In genomic region chr5:134957920-134958608, GRCh38 we compare ENCODE assay signal across 30 cellular contexts. TPM values are rescaled to one million over a fixed set of nuclear protein-coding genes. Genes with fewer than 3 reads are reported as not detected.
DNase-seq lines count a peak whose midpoint lies in the region; ATAC-seq and TF ChIP-seq lines count a peak whose summit lies in the region.
"Had no signal": no experiment of that assay in that cellular context is flagged by ENCODE, and none has a peak within 500 bp of the region (broad histone marks: within the 10 kb centered on the region; RNA-seq: fewer than 3 reads in every experiment).

No MANE protein-coding gene starts in this region.

- TF ChIP-seq CTCF in OCI-LY1 (IDR thresholded peaks at IDR 0.05; ENCODE audit: low read length) (no peak), GM13977 (IDR thresholded peaks at IDR 0.05; ENCODE audit: extremely low read depth, insufficient read depth, missing control alignments) (no peak)

- H2AFZ ChIP-seq in OCI-LY1 (ENCODE audit: low read length), result no peak overlapping the region

- H3K36me3 Mint-ChIP-seq in activated naive CD8-positive, alpha-beta T cell treated with anti-CD3 and anti-CD28 coated beads, Interleukin-2, amount 10 ng/mL, durations not matched to agents 7 days and 5 days, result peaks cover 23% of the 10 kb centered on the region
- H3K36me3 Mint-ChIP-seq in activated naive CD8-positive, alpha-beta T cell treated with anti-CD3 and anti-CD28 coated beads for 36 hours, result peaks cover 13% of the 10 kb centered on the region
- peaks cover 8 to 24% (median 9%) of the 10 kb centered on the region in 3 donors for H3K36me3 Mint-ChIP-seq in immature natural killer cell
- peaks cover 14% of the 10 kb centered on the region for H3K36me3 Mint-ChIP-seq in stimulated activated effector memory CD8-positive, alpha-beta T cell treated with anti-CD3 and anti-CD28 coated beads, Interleukin-12 subunit alpha, Interleukin-12 subunit beta, amount 100 ng/mL, for 72 hours

- H3K4me1 Mint-ChIP-seq in activated naive CD8-positive, alpha-beta T cell treated with anti-CD3 and anti-CD28 coated beads, Interleukin-2, amount 10 ng/mL, durations not matched to agents 7 days and 5 days, result peaks cover 7% of the 10 kb centered on the region
- peaks cover 2% of the 10 kb centered on the region for H3K4me1 Mint-ChIP-seq in activated naive CD8-positive, alpha-beta T cell treated with anti-CD3 and anti-CD28 coated beads for 36 hours
- H3K4me1 Mint-ChIP-seq in immature natural killer cell, result peaks cover 6 to 15% of the 10 kb centered on the region in 2 donors
- H3K4me1 Mint-ChIP-seq in stimulated activated effector memory CD8-positive, alpha-beta T cell treated with anti-CD3 and anti-CD28 coated beads, Interleukin-12 subunit alpha, Interleukin-12 subunit beta, amount 100 ng/mL, for 72 hours, result no peaks in the 10 kb centered on the region
- H3K4me1 Mint-ChIP-seq: activated T-helper 17 cell treated with anti-CD3 and anti-CD28 coated beads, Interleukin-2, amount 50 U/mL, for 72 hours had no signal

- H3K27ac Mint-ChIP-seq in activated naive CD8-positive, alpha-beta T cell treated with anti-CD3 and anti-CD28 coated beads, Interleukin-2, amount 10 ng/mL, durations not matched to agents 7 days and 5 days, result peak overlapping the region; percentile 65
- no peak overlapping the region for H3K27ac Mint-ChIP-seq in activated naive CD8-positive, alpha-beta T cell treated with anti-CD3 and anti-CD28 coated beads for 36 hours
- H3K27ac Mint-ChIP-seq in immature natural killer cell, result peak overlapping the region in 4 of 6 donors; percentile 10 to 83 (median 64)
- peak overlapping the region; percentile 41 for H3K27ac Mint-ChIP-seq in stimulated activated effector memory CD8-positive, alpha-beta T cell treated with anti-CD3 and anti-CD28 coated beads, Interleukin-12 subunit alpha, Interleukin-12 subunit beta, amount 100 ng/mL, for 72 hours
- H3K27ac Mint-ChIP-seq: activated naive CD8-positive, alpha-beta T cell; activated T-helper 17 cell treated with anti-CD3 and anti-CD28 coated beads, Interleukin-2, amount 50 U/mL, for 72 hours; stimulated activated naive B cell treated with anti-CD40 and anti-IgM and Interleukin-4, amounts not matched to agents 10 μg/mL and 1 μg/mL and 100 μg/mL, for 72 hours had no signal

- H3K4me1 ChIP-seq in OCI-LY1 (ENCODE audit: insufficient read depth, low read length, severe bottlenecking), result peaks cover 17% of the 10 kb centered on the region
- no peaks in the 10 kb centered on the region for H3K4me1 ChIP-seq in aorta (ENCODE audit: control insufficient read depth in 1 of 2, insufficient read depth in 2 of 2, low read length in 2 of 2)
- H3K4me1 ChIP-seq: BLaER1, heart left ventricle, pancreas, testis, uterus had no signal

- ATAC-seq in activated naive CD8-positive, alpha-beta T cell treated with anti-CD3 and anti-CD28 coated beads, Interleukin-2, amount 10 ng/mL, durations not matched to agents 7 days and 5 days (ENCODE audit: low read depth), result peak; percentile 54
- no peak for ATAC-seq in stimulated activated effector memory CD8-positive, alpha-beta T cell treated with anti-CD3 and anti-CD28 coated beads, Interleukin-12 subunit alpha, Interleukin-12 subunit beta, amount 100 ng/mL, for 72 hours
- ATAC-seq in HG03565 (IDR thresholded peaks at IDR 0.05; ENCODE audit: unreplicated experiment) (no peak), aorta (ENCODE audit: low FRiP score) (no peak)
- ATAC-seq: activated T-helper 17 cell treated with anti-CD3 and anti-CD28 coated beads, Interleukin-2, amount 50 U/mL, for 72 hours; heart left ventricle; left cardiac atrium; pancreas; right cardiac atrium; stimulated activated naive B cell treated with anti-CD40 and anti-IgM and Interleukin-4, amounts not matched to agents 10 μg/mL and 1 μg/mL and 100 μg/mL, for 72 hours had no signal

- H3K27me3 Mint-ChIP-seq in activated naive CD8-positive, alpha-beta T cell treated with anti-CD3 and anti-CD28 coated beads, Interleukin-2, amount 10 ng/mL, durations not matched to agents 7 days and 5 days, result no peaks in the 10 kb centered on the region
- H3K27me3 Mint-ChIP-seq in activated naive CD8-positive, alpha-beta T cell treated with anti-CD3 and anti-CD28 coated beads for 36 hours, result no peaks in the 10 kb centered on the region
- peaks cover 0 to 2% (median 0%) of the 10 kb centered on the region in 3 donors for H3K27me3 Mint-ChIP-seq in immature natural killer cell (ENCODE audit: low read depth in 3 of 3)
- H3K27me3 Mint-ChIP-seq: activated naive CD8-positive, alpha-beta T cell; activated T-helper 17 cell treated with anti-CD3 and anti-CD28 coated beads, Interleukin-2, amount 50 U/mL, for 72 hours; naive thymus-derived CD8-positive, alpha-beta T cell; stimulated activated naive B cell treated with anti-CD40 and anti-IgM and Interleukin-4, amounts not matched to agents 10 μg/mL and 1 μg/mL and 100 μg/mL, for 72 hours had no signal

- H3K4me2 ChIP-seq in OCI-LY1 (ENCODE audit: low read length), result no peak overlapping the region
- H3K4me2 ChIP-seq: BLaER1, KMS-11 had no signal

- WGBS in aorta, 2 donors, result 93 to 96% methylated on average over 4 of the region's 4 CpGs

- no peak overlapping the region for H3K4me3 Mint-ChIP-seq in activated naive CD8-positive, alpha-beta T cell treated with anti-CD3 and anti-CD28 coated beads, Interleukin-2, amount 10 ng/mL, durations not matched to agents 7 days and 5 days
- H3K4me3 Mint-ChIP-seq in activated naive CD8-positive, alpha-beta T cell treated with anti-CD3 and anti-CD28 coated beads for 36 hours, result no peak overlapping the region
- H3K4me3 Mint-ChIP-seq in immature natural killer cell, result no peak overlapping the region
- no peak overlapping the region for H3K4me3 Mint-ChIP-seq in stimulated activated effector memory CD8-positive, alpha-beta T cell treated with anti-CD3 and anti-CD28 coated beads, Interleukin-12 subunit alpha, Interleukin-12 subunit beta, amount 100 ng/mL, for 72 hours
- H3K4me3 Mint-ChIP-seq: activated naive CD8-positive, alpha-beta T cell; activated T-helper 17 cell treated with anti-CD3 and anti-CD28 coated beads, Interleukin-2, amount 50 U/mL, for 72 hours; stimulated activated naive B cell treated with anti-CD40 and anti-IgM and Interleukin-4, amounts not matched to agents 10 μg/mL and 1 μg/mL and 100 μg/mL, for 72 hours had no signal

- H3K4me3 ChIP-seq in OCI-LY1 (ENCODE audit: low read depth, low read length, poor library complexity, severe bottlenecking), result no peak overlapping the region
- no peak overlapping the region for H3K4me3 ChIP-seq in aorta (ENCODE audit: low read length in 2 of 2)
- H3K4me3 ChIP-seq: BLaER1, heart left ventricle, pancreas, testis, uterus had no signal

- intact Hi-C loops in aorta (cut with DNase I), result no loop called here

- H3F3A ChIP-seq in OCI-LY1 (ENCODE audit: insufficient read depth, low read length), result no peaks in the 10 kb centered on the region; the same call in 1 of the 2 replicates

- POLR2A ChIA-PET in activated naive CD8-positive, alpha-beta T cell treated with anti-CD3 and anti-CD28 coated beads, Interleukin-2, amount 10 ng/mL, durations not matched to agents 7 days and 5 days (lab: Charles Lee), result no interaction called here

- H3K27me3 ChIP-seq in OCI-LY1 (ENCODE audit: insufficient read depth, low read length) (no peaks in the 10 kb centered on the region), aorta (ENCODE audit: control insufficient read depth in 1 of 2, insufficient read depth in 2 of 2, low read length in 1 of 2) (no peaks in the 10 kb centered on the region)
- H3K27me3 ChIP-seq: BLaER1, heart left ventricle, pancreas, testis, uterus had no signal

- no peaks in the 10 kb centered on the region for H3K9me3 ChIP-seq in OCI-LY1 (ENCODE audit: low read length)
- no peaks in the 10 kb centered on the region for H3K9me3 ChIP-seq in aorta (ENCODE audit: control insufficient read depth, low read length)
- H3K9me3 ChIP-seq: pancreas, testis, uterus had no signal

- H3K27ac ChIP-seq in OCI-LY1 (ENCODE audit: low read depth, low read length, poor library complexity, severe bottlenecking) (peak overlapping the region; percentile 25), aorta (ENCODE audit: low read depth in 1 of 2, low read length in 2 of 2) (no peak overlapping the region)
- H3K27ac ChIP-seq: BLaER1, heart left ventricle, KMS-11, pancreas, testis, uterus had no signal

- in situ Hi-C loops in GM13977 (cut with MboI; ENCODE audit: low pct_unique_long_range_greater_than_20kb, low sequenced_read_pairs, unreplicated experiment), result no loop called here

- H3K9me2 ChIP-seq in OCI-LY1 (ENCODE audit: low read depth, low read length), result no peaks in the 10 kb centered on the region

- no peaks in the 10 kb centered on the region for H3K79me2 ChIP-seq in OCI-LY1 (ENCODE audit: insufficient read depth, low read length)

- H3K9ac ChIP-seq in OCI-LY1 (ENCODE audit: low read length), result no peak overlapping the region
- H3K9ac ChIP-seq: BLaER1, KMS-11 had no signal

- no peak for DNase-seq in activated naive CD8-positive, alpha-beta T cell treated with anti-CD3 and anti-CD28 coated beads, Interleukin-2, amount 10 ng/mL, durations not matched to agents 7 days and 5 days
- no peak for DNase-seq in activated naive CD8-positive, alpha-beta T cell treated with anti-CD3 and anti-CD28 coated beads for 36 hours
- DNase-seq in immature natural killer cell (peak in 1 of 3 donors; percentile 4), GM13977 (ENCODE audit: low spot score) (no peak), aorta (no peak)
- DNase-seq in stimulated activated effector memory CD8-positive, alpha-beta T cell treated with anti-CD3 and anti-CD28 coated beads, Interleukin-12 subunit alpha, Interleukin-12 subunit beta, amount 100 ng/mL, for 72 hours (ENCODE audit: low spot score in 2 of 2), result no peak
- DNase-seq: ACHN; activated CD8-positive, alpha-beta memory T cell treated with anti-CD3 and anti-CD28 coated beads, Interleukin-2, amount 50 U/mL, for 48 hours; foreskin fibroblast; heart left ventricle; left cardiac atrium; naive thymus-derived CD8-positive, alpha-beta T cell; NCI-H1436; NCI-H2171; NCI-H524; OCI-M1; pancreas; right cardiac atrium; Right ventricle myocardium superior; stimulated activated CD4-positive, alpha-beta T cell treated with anti-CD3 and anti-CD28 coated beads, Interleukin-4, amount 100 ng/mL, for 1 hour; stimulated activated naive B cell treated with anti-CD40 and anti-IgM and Interleukin-4, amounts not matched to agents 10 μg/mL and 1 μg/mL and 100 μg/mL, for 72 hours; testis; uterus had no signal

- H4K20me1 ChIP-seq in OCI-LY1 (ENCODE audit: insufficient read depth, low read length), result no peaks in the 10 kb centered on the region
- H4K20me1 ChIP-seq: BLaER1 had no signal

- H3K9me3 Mint-ChIP-seq in activated naive CD8-positive, alpha-beta T cell treated with anti-CD3 and anti-CD28 coated beads, Interleukin-2, amount 10 ng/mL, durations not matched to agents 7 days and 5 days, result peaks cover 4% of the 10 kb centered on the region
- H3K9me3 Mint-ChIP-seq in activated naive CD8-positive, alpha-beta T cell treated with anti-CD3 and anti-CD28 coated beads for 36 hours, result peaks cover 7% of the 10 kb centered on the region
- peaks cover 0 to 11% (median 5%) of the 10 kb centered on the region in 6 donors for H3K9me3 Mint-ChIP-seq in immature natural killer cell
- H3K9me3 Mint-ChIP-seq in stimulated activated effector memory CD8-positive, alpha-beta T cell treated with anti-CD3 and anti-CD28 coated beads, Interleukin-12 subunit alpha, Interleukin-12 subunit beta, amount 100 ng/mL, for 72 hours, result peaks cover 7% of the 10 kb centered on the region
- H3K9me3 Mint-ChIP-seq: activated T-helper 17 cell treated with anti-CD3 and anti-CD28 coated beads, Interleukin-2, amount 50 U/mL, for 72 hours had no signal

- H3K36me3 ChIP-seq in OCI-LY1 (ENCODE audit: insufficient read depth, low read length) (peaks cover 5% of the 10 kb centered on the region), aorta (ENCODE audit: control insufficient read depth in 1 of 2, insufficient read depth in 2 of 2, low read length in 1 of 2) (peaks cover 0 to under 1% of the 10 kb centered on the region in 2 donors)
- H3K36me3 ChIP-seq: uterus had no signal

RNA-seq across cellular contexts. Expression of gene CATSPER3, which starts 9.6 kb away (rescaled TPM):
- total RNA-seq in activated naive CD8-positive, alpha-beta T cell treated with anti-CD3 and anti-CD28 coated beads, Interleukin-2, amount 10 ng/mL, durations not matched to agents 7 days and 5 days, result under 1 TPM; 0.40 to 0.44 TPM
- total RNA-seq in activated naive CD8-positive, alpha-beta T cell treated with anti-CD3 and anti-CD28 coated beads for 36 hours, result under 1 TPM; 0.39 to 0.46 TPM
- polyA plus RNA-seq in immature natural killer cell (under 1 TPM in 1 of 3 donors, not detected in 2; 0.53 TPM), aorta (1 to 10 TPM in 1 of 2 donors, under 1 TPM in 1; 0.63 to 1.3 TPM)
- under 1 TPM; 0.29 to 0.63 TPM for total RNA-seq in aorta
- total RNA-seq: epithelial cell of proximal tubule had no signal

RNA-seq across cellular contexts. Expression of gene PCBD2, which starts 53.1 kb away (rescaled TPM):
- total RNA-seq in activated naive CD8-positive, alpha-beta T cell treated with anti-CD3 and anti-CD28 coated beads, Interleukin-2, amount 10 ng/mL, durations not matched to agents 7 days and 5 days, result 10 to 100 TPM; 14.4 to 15.2 TPM
- 10 to 100 TPM in 1 of 2 experiments, 1 to 10 TPM in 1; 7.6 to 10.4 TPM for total RNA-seq in activated naive CD8-positive, alpha-beta T cell treated with anti-CD3 and anti-CD28 coated beads for 36 hours
- 1 to 10 TPM; 2.8 to 9.3 (median 7.1) TPM for polyA plus RNA-seq in immature natural killer cell
- total RNA-seq in aorta, result 1 to 10 TPM; 7.5 to 9.2 TPM
- 1 to 10 TPM; 2.8 to 2.9 TPM for polyA plus RNA-seq in aorta
